1 cellular context compared by ENCODE assay signal in the genomic region with DNA sequence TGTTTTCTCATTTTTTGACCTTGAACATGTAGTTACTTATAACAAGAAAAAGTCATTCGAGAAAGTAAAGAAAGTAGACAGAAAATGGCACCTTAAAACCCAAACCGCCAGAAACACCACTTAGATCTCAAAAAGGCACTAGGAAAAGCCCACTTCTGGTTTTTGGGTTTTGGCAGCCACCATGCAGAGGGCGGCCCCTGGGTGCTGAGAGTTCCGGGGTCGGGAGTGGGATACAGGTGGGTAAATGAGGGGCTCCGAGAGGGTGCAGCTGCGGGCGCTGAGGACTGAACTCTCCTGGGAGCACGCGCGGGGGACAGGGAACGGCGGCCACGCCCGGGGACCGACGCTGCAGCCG.
TF ChIP-seq lines count a peak whose summit lies in the region.

No MANE protein-coding gene starts in this region.

TF ChIP-seq in HepG2, 621 proteins besides CTCF, POLR2A, EP300 and RAD21 (continued from another document and continues in another):
- TF ChIP-seq, protein P1, sequence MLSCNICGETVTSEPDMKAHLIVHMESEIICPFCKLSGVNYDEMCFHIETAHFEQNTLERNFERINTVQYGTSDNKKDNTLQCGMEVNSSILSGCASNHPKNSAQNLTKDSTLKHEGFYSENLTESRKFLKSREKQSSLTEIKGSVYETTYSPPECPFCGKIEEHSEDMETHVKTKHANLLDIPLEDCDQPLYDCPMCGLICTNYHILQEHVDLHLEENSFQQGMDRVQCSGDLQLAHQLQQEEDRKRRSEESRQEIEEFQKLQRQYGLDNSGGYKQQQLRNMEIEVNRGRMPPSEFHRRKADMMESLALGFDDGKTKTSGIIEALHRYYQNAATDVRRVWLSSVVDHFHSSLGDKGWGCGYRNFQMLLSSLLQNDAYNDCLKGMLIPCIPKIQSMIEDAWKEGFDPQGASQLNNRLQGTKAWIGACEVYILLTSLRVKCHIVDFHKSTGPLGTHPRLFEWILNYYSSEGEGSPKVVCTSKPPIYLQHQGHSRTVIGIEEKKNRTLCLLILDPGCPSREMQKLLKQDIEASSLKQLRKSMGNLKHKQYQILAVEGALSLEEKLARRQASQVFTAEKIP (CRISPR knock-in tag; IDR thresholded peaks at IDR 0.05; ENCODE audit: borderline replicate concordance), result no peak
- TF ChIP-seq ZFYVE20 (CRISPR knock-in tag; IDR thresholded peaks at IDR 0.05; ENCODE audit: borderline replicate concordance, low read depth), result no peak
- TF ChIP-seq ELF3 (CRISPR knock-in tag; IDR thresholded peaks at IDR 0.05), result 0 out of 2 replicates have a peak, but pooled peaks have one; percentile 3
- 0 out of 2 replicates have a peak, but pooled peaks have one; percentile 55 for TF ChIP-seq PHF21A (CRISPR knock-in tag; IDR thresholded peaks at IDR 0.05)
- TF ChIP-seq, protein P2, sequence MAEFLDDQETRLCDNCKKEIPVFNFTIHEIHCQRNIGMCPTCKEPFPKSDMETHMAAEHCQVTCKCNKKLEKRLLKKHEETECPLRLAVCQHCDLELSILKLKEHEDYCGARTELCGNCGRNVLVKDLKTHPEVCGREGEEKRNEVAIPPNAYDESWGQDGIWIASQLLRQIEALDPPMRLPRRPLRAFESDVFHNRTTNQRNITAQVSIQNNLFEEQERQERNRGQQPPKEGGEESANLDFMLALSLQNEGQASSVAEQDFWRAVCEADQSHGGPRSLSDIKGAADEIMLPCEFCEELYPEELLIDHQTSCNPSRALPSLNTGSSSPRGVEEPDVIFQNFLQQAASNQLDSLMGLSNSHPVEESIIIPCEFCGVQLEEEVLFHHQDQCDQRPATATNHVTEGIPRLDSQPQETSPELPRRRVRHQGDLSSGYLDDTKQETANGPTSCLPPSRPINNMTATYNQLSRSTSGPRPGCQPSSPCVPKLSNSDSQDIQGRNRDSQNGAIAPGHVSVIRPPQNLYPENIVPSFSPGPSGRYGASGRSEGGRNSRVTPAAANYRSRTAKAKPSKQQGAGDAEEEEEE (CRISPR knock-in tag; IDR thresholded peaks at IDR 0.05; ENCODE audit: borderline replicate concordance), result no peak
- no peak for TF ChIP-seq ZMYM3 (CRISPR knock-in tag; IDR thresholded peaks at IDR 0.05)
- TF ChIP-seq EED (CRISPR knock-in tag; IDR thresholded peaks at IDR 0.05), result peak; percentile 52; the same call in 1 of the 2 replicates
- TF ChIP-seq ZNF407 (CRISPR knock-in tag; IDR thresholded peaks at IDR 0.05; ENCODE audit: not compliant biosample characterization), result peak; percentile 9
- TF ChIP-seq ZNF484 (CRISPR knock-in tag; IDR thresholded peaks at IDR 0.05; ENCODE audit: borderline replicate concordance, low read depth), result no peak
- no peak for TF ChIP-seq SRSF4 (IDR thresholded peaks at IDR 0.05; ENCODE audit: low read depth, low read length, poor library complexity, severe bottlenecking)
- TF ChIP-seq ZNF333 (CRISPR knock-in tag; IDR thresholded peaks at IDR 0.05; ENCODE audit: borderline replicate concordance), result no peak
- TF ChIP-seq, protein P3, sequence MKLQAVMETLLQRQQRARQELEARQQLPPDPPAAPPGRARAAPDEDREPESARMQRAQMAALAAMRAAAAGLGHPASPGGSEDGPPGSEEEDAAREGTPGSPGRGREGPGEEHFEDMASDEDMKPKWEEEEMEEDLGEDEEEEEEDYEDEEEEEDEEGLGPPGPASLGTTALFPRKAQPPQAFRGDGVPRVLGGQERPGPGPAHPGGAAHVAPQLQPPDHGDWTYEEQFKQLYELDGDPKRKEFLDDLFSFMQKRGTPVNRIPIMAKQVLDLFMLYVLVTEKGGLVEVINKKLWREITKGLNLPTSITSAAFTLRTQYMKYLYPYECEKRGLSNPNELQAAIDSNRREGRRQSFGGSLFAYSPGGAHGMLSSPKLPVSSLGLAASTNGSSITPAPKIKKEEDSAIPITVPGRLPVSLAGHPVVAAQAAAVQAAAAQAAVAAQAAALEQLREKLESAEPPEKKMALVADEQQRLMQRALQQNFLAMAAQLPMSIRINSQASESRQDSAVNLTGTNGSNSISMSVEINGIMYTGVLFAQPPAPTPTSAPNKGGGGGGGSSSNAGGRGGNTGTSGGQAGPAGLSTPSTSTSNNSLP (IDR thresholded peaks at IDR 0.05; ENCODE audit: low read depth, low read length), result no peak
- TF ChIP-seq CREB3 (CRISPR knock-in tag; IDR thresholded peaks at IDR 0.05), result no peak
- no peak for TF ChIP-seq ADNP (CRISPR knock-in tag; IDR thresholded peaks at IDR 0.05)
- TF ChIP-seq RFXANK (CRISPR knock-in tag; IDR thresholded peaks at IDR 0.05), result no peak
- TF ChIP-seq ZNF850 (CRISPR knock-in tag; conservative IDR thresholded peaks at IDR 0.05), result no peak
- no peak for TF ChIP-seq SOX5 (CRISPR knock-in tag; IDR thresholded peaks at IDR 0.05; ENCODE audit: borderline replicate concordance)
- TF ChIP-seq RXRA (CRISPR knock-in tag; IDR thresholded peaks at IDR 0.05), result no peak
- no peak for TF ChIP-seq ZNF605 (CRISPR knock-in tag; IDR thresholded peaks at IDR 0.05)
- TF ChIP-seq SALL2 (CRISPR knock-in tag; IDR thresholded peaks at IDR 0.05), result no peak
- TF ChIP-seq ZNF558 (CRISPR knock-in tag; IDR thresholded peaks at IDR 0.05; ENCODE audit: borderline replicate concordance), result no peak
- no peak for TF ChIP-seq PATZ1 (CRISPR knock-in tag; IDR thresholded peaks at IDR 0.05)
- no peak for TF ChIP-seq DMTF1 (CRISPR knock-in tag; IDR thresholded peaks at IDR 0.05)
- TF ChIP-seq ZNF432 (CRISPR knock-in tag; IDR thresholded peaks at IDR 0.05; ENCODE audit: borderline replicate concordance), result no peak
- TF ChIP-seq ARNT (IDR thresholded peaks at IDR 0.05), result no peak
- TF ChIP-seq ZBTB34 (CRISPR knock-in tag; IDR thresholded peaks at IDR 0.05), result no peak
- TF ChIP-seq HIVEP1 (CRISPR knock-in tag; IDR thresholded peaks at IDR 0.05), result peak; percentile 48; the same call in 1 of the 2 replicates
- TF ChIP-seq, protein P4, sequence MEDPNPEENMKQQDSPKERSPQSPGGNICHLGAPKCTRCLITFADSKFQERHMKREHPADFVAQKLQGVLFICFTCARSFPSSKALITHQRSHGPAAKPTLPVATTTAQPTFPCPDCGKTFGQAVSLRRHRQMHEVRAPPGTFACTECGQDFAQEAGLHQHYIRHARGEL (CRISPR knock-in tag; IDR thresholded peaks at IDR 0.05), result peak; percentile 84; the same call in 1 of the 2 replicates
- no peak for TF ChIP-seq MEF2D (CRISPR knock-in tag; IDR thresholded peaks at IDR 0.05)
- TF ChIP-seq NCOA2 (CRISPR knock-in tag; IDR thresholded peaks at IDR 0.05), result no peak
- no peak for TF ChIP-seq ZNF337 (CRISPR knock-in tag; IDR thresholded peaks at IDR 0.05; ENCODE audit: borderline replicate concordance, low read depth)
- TF ChIP-seq KLF15 (CRISPR knock-in tag; IDR thresholded peaks at IDR 0.05; ENCODE audit: borderline replicate concordance), result 0 out of 2 replicates have a peak, but pooled peaks have one; percentile 26
- TF ChIP-seq RFX3 (CRISPR knock-in tag; IDR thresholded peaks at IDR 0.05), result no peak
- no peak for TF ChIP-seq ZSCAN12 (CRISPR knock-in tag; IDR thresholded peaks at IDR 0.05)
- TF ChIP-seq, protein P5, sequence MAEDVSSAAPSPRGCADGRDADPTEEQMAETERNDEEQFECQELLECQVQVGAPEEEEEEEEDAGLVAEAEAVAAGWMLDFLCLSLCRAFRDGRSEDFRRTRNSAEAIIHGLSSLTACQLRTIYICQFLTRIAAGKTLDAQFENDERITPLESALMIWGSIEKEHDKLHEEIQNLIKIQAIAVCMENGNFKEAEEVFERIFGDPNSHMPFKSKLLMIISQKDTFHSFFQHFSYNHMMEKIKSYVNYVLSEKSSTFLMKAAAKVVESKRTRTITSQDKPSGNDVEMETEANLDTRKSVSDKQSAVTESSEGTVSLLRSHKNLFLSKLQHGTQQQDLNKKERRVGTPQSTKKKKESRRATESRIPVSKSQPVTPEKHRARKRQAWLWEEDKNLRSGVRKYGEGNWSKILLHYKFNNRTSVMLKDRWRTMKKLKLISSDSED (CRISPR knock-in tag; IDR thresholded peaks at IDR 0.05), result no peak
